24 cellular contexts compared by ENCODE assay signal in the genomic region with DNA sequence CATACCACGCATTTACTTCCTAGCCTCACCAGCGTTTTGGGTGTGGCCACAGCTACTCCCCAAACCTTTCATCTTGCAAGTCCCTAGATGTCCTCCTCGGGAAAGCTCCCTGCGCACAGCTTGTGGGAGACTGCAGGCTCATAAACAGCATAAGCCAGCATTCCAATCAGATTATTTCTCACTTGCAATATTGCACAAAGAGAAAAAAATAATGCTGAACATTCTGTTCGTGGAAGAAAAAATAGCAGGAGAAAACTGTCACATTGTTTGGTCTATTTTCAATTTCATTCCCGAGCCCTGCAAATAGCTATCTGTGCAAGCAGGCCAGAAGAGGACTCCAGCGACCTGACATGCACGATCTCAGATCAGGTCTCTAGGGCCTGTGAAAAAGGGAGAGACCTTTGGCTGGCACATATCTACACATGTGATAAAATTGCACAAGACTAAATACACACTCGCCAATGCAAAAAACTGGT.
DNase-seq lines count a peak whose midpoint lies in the region; ATAC-seq and TF ChIP-seq lines count a peak whose summit lies in the region.
"Had no signal": no experiment of that assay in that cellular context is flagged by ENCODE, and none has a peak within 500 bp of the region (broad histone marks: within the 10 kb centered on the region; RNA-seq: fewer than 3 reads in every experiment).

No MANE protein-coding gene starts in this region.

- peak; percentile 95 for ATAC-seq in left lobe of liver
- ATAC-seq in GM21786 (IDR thresholded peaks at IDR 0.05; ENCODE audit: unreplicated experiment): no peak
- ATAC-seq: stimulated activated memory B cell treated with anti-CD40 and anti-IgM and Interleukin-4, amounts not matched to agents 10 μg/mL and 1 μg/mL and 100 μg/mL, for 72 hours had no signal

- H3K36me3 Mint-ChIP-seq in activated naive CD8-positive, alpha-beta T cell treated with anti-CD3 and anti-CD28 coated beads for 36 hours: no peaks in the 10 kb centered on the region
- H3K36me3 Mint-ChIP-seq: stimulated activated memory B cell treated with anti-CD40 and anti-IgM and Interleukin-4, amounts not matched to agents 10 μg/mL and 1 μg/mL and 100 μg/mL, for 72 hours had no signal

- no peak overlapping the region for H3K4me3 Mint-ChIP-seq in activated naive CD8-positive, alpha-beta T cell treated with anti-CD3 and anti-CD28 coated beads for 36 hours
- H3K4me3 Mint-ChIP-seq: activated CD4-positive, alpha-beta T cell treated with anti-CD3 and anti-CD28 coated beads, Interleukin-2, amount 10 ng/mL, durations not matched to agents 7 days and 5 days; CD4-positive, alpha-beta T cell; central memory CD8-positive, alpha-beta T cell; nephron; stimulated activated memory B cell treated with anti-CD40 and anti-IgM and Interleukin-4, amounts not matched to agents 10 μg/mL and 1 μg/mL and 100 μg/mL, for 72 hours had no signal

- intact Hi-C loops in esophagus muscularis mucosa (cut with DNase I) (no loop called here), spleen (cut with DNase I; ENCODE audit: low total_unique reads) (no loop called here)

- no peak overlapping the region for H3K27ac Mint-ChIP-seq in activated naive CD8-positive, alpha-beta T cell treated with anti-CD3 and anti-CD28 coated beads for 36 hours
- H3K27ac Mint-ChIP-seq: activated CD4-positive, alpha-beta T cell treated with anti-CD3 and anti-CD28 coated beads, Interleukin-2, amount 10 ng/mL, durations not matched to agents 7 days and 5 days; CD4-positive, alpha-beta T cell; stimulated activated memory B cell treated with anti-CD40 and anti-IgM and Interleukin-4, amounts not matched to agents 10 μg/mL and 1 μg/mL and 100 μg/mL, for 72 hours had no signal

- H3K4me1 Mint-ChIP-seq in activated naive CD8-positive, alpha-beta T cell treated with anti-CD3 and anti-CD28 coated beads for 36 hours: no peaks in the 10 kb centered on the region
- H3K4me1 Mint-ChIP-seq: stimulated activated memory B cell treated with anti-CD40 and anti-IgM and Interleukin-4, amounts not matched to agents 10 μg/mL and 1 μg/mL and 100 μg/mL, for 72 hours had no signal

- TF ChIP-seq CTCF in esophagus muscularis mucosa (IDR thresholded peaks at IDR 0.05): no peak
- TF ChIP-seq CTCF in spleen (IDR thresholded peaks at IDR 0.05 in 8 of 11, conservative IDR thresholded peaks at IDR 0.05 in 3 of 11): no peak

- TF ChIP-seq EP300 in esophagus muscularis mucosa (IDR thresholded peaks at IDR 0.05): no peak

- H3K27me3 Mint-ChIP-seq in activated naive CD8-positive, alpha-beta T cell treated with anti-CD3 and anti-CD28 coated beads for 36 hours: no peaks in the 10 kb centered on the region
- H3K27me3 Mint-ChIP-seq: activated CD4-positive, alpha-beta T cell treated with anti-CD3 and anti-CD28 coated beads, Interleukin-2, amount 10 ng/mL, durations not matched to agents 7 days and 5 days; CD4-positive, alpha-beta T cell; stimulated activated memory B cell treated with anti-CD40 and anti-IgM and Interleukin-4, amounts not matched to agents 10 μg/mL and 1 μg/mL and 100 μg/mL, for 72 hours had no signal

- H3K36me3 ChIP-seq in esophagus muscularis mucosa (no peaks in the 10 kb centered on the region), spleen (no peaks in the 10 kb centered on the region)
- H3K36me3 ChIP-seq: SJCRH30 had no signal

- H3K27me3 ChIP-seq in esophagus muscularis mucosa (no peaks in the 10 kb centered on the region), spleen (replicated peaks in 1 of 7) (peaks cover 0 to 5% (median 0%) of the 10 kb centered on the region in 7 donors)
- H3K27me3 ChIP-seq: SJCRH30 had no signal

- H3K4me3 ChIP-seq in esophagus muscularis mucosa (no peak overlapping the region), spleen (no peak overlapping the region)
- H3K4me3 ChIP-seq: PC-9, psoas muscle, SJCRH30 had no signal

- H3K4me1 ChIP-seq in esophagus muscularis mucosa (peaks cover 52 to 69% (median 63%) of the 10 kb centered on the region in 4 donors), spleen (peaks cover 0 to 18% (median 4%) of the 10 kb centered on the region in 6 donors)
- H3K4me1 ChIP-seq: SJCRH30 had no signal

- H3K9me3 Mint-ChIP-seq in activated naive CD8-positive, alpha-beta T cell treated with anti-CD3 and anti-CD28 coated beads for 36 hours: peaks cover 2% of the 10 kb centered on the region
- H3K9me3 Mint-ChIP-seq: CD4-positive, alpha-beta T cell; central memory CD8-positive, alpha-beta T cell had no signal

- DNase-seq in AG20443 (ENCODE audit: low spot score) (peak; percentile 60), esophagus muscularis mucosa (ENCODE audit: extremely low spot score) (no peak), left lobe of liver (ENCODE audit: low spot score) (peak; percentile 57), spleen (peak; percentile 36), NCI-H2196 treated with DMSO at 0.1 percent for 48 hours (lab: John Stamatoyannopoulos, UW; ENCODE audit: unreplicated experiment) (no peak)
- no peak for DNase-seq in activated effector memory CD4-positive, alpha-beta T cell treated with anti-CD3 and anti-CD28 coated beads, Interleukin-2, amount 50 U/mL, for 16 hours
- DNase-seq in activated naive CD8-positive, alpha-beta T cell treated with anti-CD3 and anti-CD28 coated beads for 36 hours: no peak
- DNase-seq: ACHN; activated CD4-positive, alpha-beta T cell treated with anti-CD3 and anti-CD28 coated beads, Interleukin-2, amount 10 ng/mL, durations not matched to agents 7 days and 5 days; activated effector memory CD4-positive, alpha-beta T cell treated with Interleukin-2 at 50 U/mL for 16 hours; CD4-positive, alpha-beta T cell; DMS79 treated with DMSO at 0.1 percent for 48 hours; effector memory CD4-positive, alpha-beta T cell; hippocampal formation; MM.1S; NCI-H1694; NCI-H774; SJCRH30 had no signal

- WGBS in esophagus muscularis mucosa: 76% methylated on average over 9 of the region's 9 CpGs
- WGBS in spleen, 5 donors: 76 to 88% (median 81%) methylated on average over 9 of the region's 9 CpGs

- H3K27ac ChIP-seq in esophagus muscularis mucosa (replicated peaks in 1 of 4): peak overlapping the region; percentile 70 to 84 (median 78)
- peak overlapping the region in 3 of 8 donors; percentile 9 to 18 (median 10) for H3K27ac ChIP-seq in spleen
- H3K27ac ChIP-seq: PC-9, psoas muscle, SJCRH30 had no signal

- H3K9me3 ChIP-seq in esophagus muscularis mucosa (no peaks in the 10 kb centered on the region), spleen (no peaks in the 10 kb centered on the region)
- H3K9me3 ChIP-seq: psoas muscle, SJCRH30 had no signal

- TF ChIP-seq POLR2A in esophagus muscularis mucosa (IDR thresholded peaks at IDR 0.05; ENCODE audit: low read depth) (no peak), spleen (IDR thresholded peaks at IDR 0.05) (no peak)

Comparison
In these comparisons a context has a peak if more than half of its experiments do, and no peak if none do; other contexts are left out.
1. DNase-seq: peak in AG20443 (single experiment), left lobe of liver (single experiment) and spleen (single experiment); none in esophagus muscularis mucosa (single experiment), activated effector memory CD4-positive, alpha-beta T cell treated with anti-CD3 and anti-CD28 coated beads, Interleukin-2, amount 50 U/mL, for 16 hours (single experiment), activated naive CD8-positive, alpha-beta T cell treated with anti-CD3 and anti-CD28 coated beads for 36 hours (single experiment) and NCI-H2196 treated with DMSO at 0.1 percent for 48 hours (single experiment).